15 cellular contexts compared by ENCODE assay signal in genomic region chr3:162984752-162985151, GRCh38.
"Had no signal": no experiment of that assay in that cellular context is flagged by ENCODE, and none has a peak within 500 bp of the region (broad histone marks: within the 10 kb centered on the region; RNA-seq: fewer than 3 reads in every experiment).

No MANE protein-coding gene starts in this region.

- H3K36me3 Mint-ChIP-seq: naive B cell had no signal

- H3K27me3 ChIP-seq: neutrophil, right atrium auricular region, thyroid gland had no signal

- H3K27ac ChIP-seq: coronary artery, epithelial cell of prostate, lower lobe of right lung, neutrophil, right atrium auricular region, skin epidermis, thyroid gland had no signal

- H3K27ac Mint-ChIP-seq: activated B cell treated with CpG ODN at 0.5 μM for 24 hours; activated CD4-positive, alpha-beta T cell treated with anti-CD3 and anti-CD28 coated beads, Interleukin-2, amount 10 ng/mL, durations not matched to agents 7 days and 5 days; activated naive CD4-positive, alpha-beta T cell treated with anti-CD3 and anti-CD28 coated beads for 36 hours; naive B cell had no signal

- H3K36me3 ChIP-seq: lower lobe of right lung, neutrophil, right atrium auricular region, thyroid gland had no signal

- DNase-seq: activated B cell treated with CpG ODN at 0.5 μM for 24 hours; activated CD4-positive, alpha-beta T cell treated with anti-CD3 and anti-CD28 coated beads, Interleukin-2, amount 10 ng/mL, durations not matched to agents 7 days and 5 days; activated CD8-positive, alpha-beta memory T cell treated with anti-CD3 and anti-CD28 coated beads for 24 hours; activated naive CD4-positive, alpha-beta T cell treated with anti-CD3 and anti-CD28 coated beads for 36 hours; caudate nucleus; effector CD4-positive, alpha-beta T cell; hippocampal formation; lower lobe of right lung; naive B cell; thyroid gland had no signal

- H3K4me1 Mint-ChIP-seq: activated B cell treated with CpG ODN at 0.5 μM for 24 hours; activated CD4-positive, alpha-beta T cell treated with anti-CD3 and anti-CD28 coated beads, Interleukin-2, amount 10 ng/mL, durations not matched to agents 7 days and 5 days; naive B cell had no signal

- H3K4me3 ChIP-seq: coronary artery, lower lobe of right lung, right atrium auricular region, skin epidermis, thyroid gland had no signal

- ATAC-seq: lower lobe of right lung had no signal

- H3K4me1 ChIP-seq: lower lobe of right lung, right atrium auricular region, thyroid gland had no signal

- H3K27me3 Mint-ChIP-seq: activated B cell treated with CpG ODN at 0.5 μM for 24 hours; activated CD4-positive, alpha-beta T cell treated with anti-CD3 and anti-CD28 coated beads, Interleukin-2, amount 10 ng/mL, durations not matched to agents 7 days and 5 days; naive B cell had no signal

- H3K4me3 Mint-ChIP-seq: activated B cell treated with CpG ODN at 0.5 μM for 24 hours; activated CD4-positive, alpha-beta T cell treated with anti-CD3 and anti-CD28 coated beads, Interleukin-2, amount 10 ng/mL, durations not matched to agents 7 days and 5 days; activated naive CD4-positive, alpha-beta T cell treated with anti-CD3 and anti-CD28 coated beads for 36 hours; naive B cell had no signal

- H3K9me3 ChIP-seq: lower lobe of right lung, neutrophil, right atrium auricular region, thyroid gland had no signal
